9 cellular contexts compared by ENCODE assay signal in the genomic region with DNA sequence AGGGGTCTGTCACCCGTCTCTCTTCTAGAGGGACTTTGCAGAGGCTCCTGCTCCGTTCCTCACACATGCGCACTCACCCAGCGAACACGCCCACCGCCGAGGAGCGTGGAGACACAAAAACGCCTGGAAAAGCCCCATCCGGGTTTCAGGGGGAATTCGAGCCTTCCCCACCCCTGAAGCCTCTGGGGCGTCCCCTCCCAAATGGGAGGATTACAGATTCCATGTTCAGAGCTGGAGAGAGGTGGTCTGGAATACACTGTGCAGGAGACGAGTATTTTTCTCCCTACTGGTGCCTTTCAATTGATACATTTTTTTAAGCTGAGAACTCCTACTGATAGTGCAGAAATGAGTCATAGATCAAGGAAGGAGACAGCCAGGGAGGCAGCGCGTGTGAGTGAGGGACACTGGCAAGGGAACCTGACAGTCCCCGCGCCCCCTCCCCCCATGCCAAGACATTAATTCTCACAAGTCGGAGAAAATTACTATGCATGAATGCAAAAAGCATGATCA. TPM values are rescaled to one million over a fixed set of nuclear protein-coding genes. Genes with fewer than 3 reads are reported as not detected.
DNase-seq lines count a peak whose midpoint lies in the region; ATAC-seq, FAIRE-seq and TF ChIP-seq lines count a peak whose summit lies in the region.
"Had no signal": no experiment of that assay in that cellular context is flagged by ENCODE, and none has a peak within 500 bp of the region (broad histone marks: within the 10 kb centered on the region; RNA-seq: fewer than 3 reads in every experiment).

No MANE protein-coding gene starts in this region.

- peak overlapping the region; percentile 85 for H3K27ac Mint-ChIP-seq in activated CD4-positive, alpha-beta T cell treated with anti-CD3 and anti-CD28 coated beads for 36 hours
- H3K27ac Mint-ChIP-seq in activated naive CD4-positive, alpha-beta T cell treated with anti-CD3 and anti-CD28 coated beads, Interleukin-2, amount 50 U/mL, for 24 hours, result peak overlapping the region; percentile 100
- peak overlapping the region; percentile 85 to 96 for H3K27ac Mint-ChIP-seq in natural killer cell
- peak overlapping the region; percentile 99 for H3K27ac Mint-ChIP-seq in stimulated activated naive CD8-positive, alpha-beta T cell treated with anti-CD3 and anti-CD28 coated beads, Interleukin-15, Interleukin-2, amounts not matched to agents 100 ng/mL and 50 ng/mL, for 24 hours

- TF ChIP-seq CTCF in natural killer cell (IDR thresholded peaks at IDR 0.05), result no peak

- no peaks in the 10 kb centered on the region for H3K27me3 Mint-ChIP-seq in activated CD4-positive, alpha-beta T cell treated with anti-CD3 and anti-CD28 coated beads for 36 hours
- H3K27me3 Mint-ChIP-seq in activated naive CD4-positive, alpha-beta T cell treated with anti-CD3 and anti-CD28 coated beads, Interleukin-2, amount 50 U/mL, for 24 hours, result no peaks in the 10 kb centered on the region
- no peaks in the 10 kb centered on the region for H3K27me3 Mint-ChIP-seq in natural killer cell (ENCODE audit: low read depth in 2 of 2)
- H3K27me3 Mint-ChIP-seq in stimulated activated naive CD8-positive, alpha-beta T cell treated with anti-CD3 and anti-CD28 coated beads, Interleukin-15, Interleukin-2, amounts not matched to agents 100 ng/mL and 50 ng/mL, for 24 hours, result no peaks in the 10 kb centered on the region

- POLR2A ChIA-PET in activated CD4-positive, alpha-beta T cell treated with anti-CD3 and anti-CD28 coated beads for 36 hours (lab: Charles Lee), result interaction anchor here (0.6 to 1.6 kb wide), 8 partner anchors 9 to 56 kb away, joined by 3 to 5 read pairs (median 4); no protein-coding TSS in a partner anchor

- peak overlapping the region; percentile 67 for H3K4me3 Mint-ChIP-seq in activated CD4-positive, alpha-beta T cell treated with anti-CD3 and anti-CD28 coated beads for 36 hours
- H3K4me3 Mint-ChIP-seq in activated naive CD4-positive, alpha-beta T cell treated with anti-CD3 and anti-CD28 coated beads, Interleukin-2, amount 50 U/mL, for 24 hours, result peak overlapping the region; percentile 73
- H3K4me3 Mint-ChIP-seq in natural killer cell, result peak overlapping the region; percentile 68
- H3K4me3 Mint-ChIP-seq in stimulated activated naive CD8-positive, alpha-beta T cell treated with anti-CD3 and anti-CD28 coated beads, Interleukin-15, Interleukin-2, amounts not matched to agents 100 ng/mL and 50 ng/mL, for 24 hours, result peak overlapping the region; percentile 77

- H3K9me3 Mint-ChIP-seq in activated CD4-positive, alpha-beta T cell treated with anti-CD3 and anti-CD28 coated beads for 36 hours (ENCODE audit: low read depth), result no peaks in the 10 kb centered on the region
- H3K9me3 Mint-ChIP-seq in activated naive CD4-positive, alpha-beta T cell treated with anti-CD3 and anti-CD28 coated beads, Interleukin-2, amount 50 U/mL, for 24 hours, result no peaks in the 10 kb centered on the region
- H3K9me3 Mint-ChIP-seq in natural killer cell, result no peaks in the 10 kb centered on the region
- no peaks in the 10 kb centered on the region for H3K9me3 Mint-ChIP-seq in stimulated activated naive CD8-positive, alpha-beta T cell treated with anti-CD3 and anti-CD28 coated beads, Interleukin-15, Interleukin-2, amounts not matched to agents 100 ng/mL and 50 ng/mL, for 24 hours

- peaks cover 93% of the 10 kb centered on the region for H3K4me1 Mint-ChIP-seq in activated CD4-positive, alpha-beta T cell treated with anti-CD3 and anti-CD28 coated beads for 36 hours
- H3K4me1 Mint-ChIP-seq in activated naive CD4-positive, alpha-beta T cell treated with anti-CD3 and anti-CD28 coated beads, Interleukin-2, amount 50 U/mL, for 24 hours, result peaks cover 90% of the 10 kb centered on the region
- H3K4me1 Mint-ChIP-seq in natural killer cell, result peaks cover 79 to 86% of the 10 kb centered on the region in 2 donors
- peaks cover 98% of the 10 kb centered on the region for H3K4me1 Mint-ChIP-seq in stimulated activated naive CD8-positive, alpha-beta T cell treated with anti-CD3 and anti-CD28 coated beads, Interleukin-15, Interleukin-2, amounts not matched to agents 100 ng/mL and 50 ng/mL, for 24 hours (ENCODE audit: low read depth)

- FAIRE-seq in GM19239 (lab: Jason Lieb, UNC), result no peak

- H3K36me3 Mint-ChIP-seq in activated CD4-positive, alpha-beta T cell treated with anti-CD3 and anti-CD28 coated beads for 36 hours (ENCODE audit: low read depth), result peaks cover 54% of the 10 kb centered on the region
- H3K36me3 Mint-ChIP-seq in activated naive CD4-positive, alpha-beta T cell treated with anti-CD3 and anti-CD28 coated beads, Interleukin-2, amount 50 U/mL, for 24 hours, result no peaks in the 10 kb centered on the region
- H3K36me3 Mint-ChIP-seq in natural killer cell, result no peaks in the 10 kb centered on the region
- peaks cover 32% of the 10 kb centered on the region for H3K36me3 Mint-ChIP-seq in stimulated activated naive CD8-positive, alpha-beta T cell treated with anti-CD3 and anti-CD28 coated beads, Interleukin-15, Interleukin-2, amounts not matched to agents 100 ng/mL and 50 ng/mL, for 24 hours (ENCODE audit: low read depth)

- DNase-seq in activated CD4-positive, alpha-beta T cell treated with anti-CD3 and anti-CD28 coated beads for 36 hours, result peak; percentile 88
- no peak for DNase-seq in natural killer cell
- no peak for DNase-seq in NCI-H2171 treated with DMSO at 0.1 percent for 48 hours (lab: John Stamatoyannopoulos, UW)
- DNase-seq in GM19239 (ENCODE audit: insufficient read length, low spot score), result no peak
- DNase-seq: amniotic stem cell, NCI-H446 had no signal

- CTCF ChIA-PET in activated CD4-positive, alpha-beta T cell treated with anti-CD3 and anti-CD28 coated beads for 36 hours (lab: Charles Lee), result interaction anchor here (0.5 to 2.3 kb wide), 11 partner anchors 10 to 1066 kb away, joined by 3 to 10 read pairs (median 3); no protein-coding TSS in a partner anchor

- intact Hi-C loops in activated CD4-positive, alpha-beta T cell treated with anti-CD3 and anti-CD28 coated beads for 36 hours (cut with DNase I, micrococcal nuclease), result loop anchor here (1.0 to 10.0 kb wide), 7 partner anchors 8 to 1260 kb away; partner anchors contain the start of gene EVL (in 1 of the 2)
- intact Hi-C loops in natural killer cell (cut with micrococcal nuclease), result loop anchor here (5.0 kb wide), 1 partner anchor 43 kb away; no protein-coding TSS in a partner anchor

- ATAC-seq in activated CD4-positive, alpha-beta T cell treated with anti-CD3 and anti-CD28 coated beads for 36 hours, result peak; percentile 33
- ATAC-seq in natural killer cell (peak in 1 of 3 donors; percentile 22), HG02840 (IDR thresholded peaks at IDR 0.05; ENCODE audit: low FRiP score, unreplicated experiment) (no peak)

RNA-seq across cellular contexts. Expression of gene BCL11B, which starts 37.0 kb away (rescaled TPM):
- 10 to 100 TPM; 62.1 to 66.2 TPM for total RNA-seq in activated CD4-positive, alpha-beta T cell treated with anti-CD3 and anti-CD28 coated beads for 36 hours
- 10 to 100 TPM; 43.5 to 61.5 (median 56.2) TPM for total RNA-seq in natural killer cell
